8 cellular contexts compared by ENCODE assay signal in genomic region chr16:53775821-53776431, GRCh38.
DNase-seq lines count a peak whose midpoint lies in the region; TF ChIP-seq lines count a peak whose summit lies in the region.

No MANE protein-coding gene starts in this region.

- H3K27me3 ChIP-seq in mammary epithelial cell (ENCODE audit: insufficient read depth, low read length): no peaks in the 10 kb centered on the region

- no peaks in the 10 kb centered on the region for H3K36me3 ChIP-seq in mammary epithelial cell (ENCODE audit: insufficient read depth, low read length)

- WGBS in mammary epithelial cell (ENCODE audit: low coverage, missing lambda C conversion rate): 4% methylated on average over 6 of the region's 7 CpGs

- peak overlapping the region; percentile 31 for H3K9ac ChIP-seq in mammary epithelial cell (ENCODE audit: insufficient read depth, low read length)

- H3K27ac ChIP-seq in mammary epithelial cell (ENCODE audit: insufficient read depth, low read depth, low read length): peak overlapping the region; percentile 76

- BruUV-seq in mammary epithelial cell (replicated peaks; lab: Mats Ljungman, UMichigan): no TSS peak

- peaks cover 19% of the 10 kb centered on the region for H3K4me1 Mint-ChIP-seq in mesothelial cell of epicardium
- peaks cover 5% of the 10 kb centered on the region for H3K4me1 Mint-ChIP-seq in activated naive CD4-positive, alpha-beta T cell treated with anti-CD3 and anti-CD28 coated beads, Interleukin-2, amount 10 ng/mL, durations not matched to agents 7 days and 5 days

- H3K27me3 Mint-ChIP-seq in mesothelial cell of epicardium (ENCODE audit: low read depth): no peaks in the 10 kb centered on the region
- no peaks in the 10 kb centered on the region for H3K27me3 Mint-ChIP-seq in activated naive CD4-positive, alpha-beta T cell treated with anti-CD3 and anti-CD28 coated beads, Interleukin-2, amount 10 ng/mL, durations not matched to agents 7 days and 5 days

- no peak overlapping the region for H3K4me3 Mint-ChIP-seq in mesothelial cell of epicardium
- H3K4me3 Mint-ChIP-seq in activated naive CD4-positive, alpha-beta T cell treated with anti-CD3 and anti-CD28 coated beads, Interleukin-2, amount 10 ng/mL, durations not matched to agents 7 days and 5 days: no peak overlapping the region

- H3K4me2 ChIP-seq in mammary epithelial cell (ENCODE audit: insufficient read depth, low read depth, low read length): peak overlapping the region; percentile 78

- peak overlapping the region; percentile 10 for H3K27ac Mint-ChIP-seq in mesothelial cell of epicardium
- no peak overlapping the region for H3K27ac Mint-ChIP-seq in activated naive CD4-positive, alpha-beta T cell treated with anti-CD3 and anti-CD28 coated beads, Interleukin-2, amount 10 ng/mL, durations not matched to agents 7 days and 5 days

- no peaks in the 10 kb centered on the region for H4K20me1 ChIP-seq in mammary epithelial cell (ENCODE audit: insufficient read depth, low read length)

- no peaks in the 10 kb centered on the region for H3K9me3 ChIP-seq in mammary epithelial cell (replicated peaks; ENCODE audit: insufficient read depth, low read length)

- H3K4me3 ChIP-seq in mammary epithelial cell (replicated peaks in 1 of 3; ENCODE audit: insufficient read depth in 1 of 3, low read depth in 2 of 3, low read length in 3 of 3): no peak overlapping the region

- H3K4me1 ChIP-seq in mammary epithelial cell (ENCODE audit: insufficient read depth, low read length): peaks cover 63% of the 10 kb centered on the region

- peaks cover 4% of the 10 kb centered on the region for H3K36me3 Mint-ChIP-seq in mesothelial cell of epicardium
- H3K36me3 Mint-ChIP-seq in activated naive CD4-positive, alpha-beta T cell treated with anti-CD3 and anti-CD28 coated beads, Interleukin-2, amount 10 ng/mL, durations not matched to agents 7 days and 5 days: no peaks in the 10 kb centered on the region

- DNase-seq in AML-193 (lab: John Stamatoyannopoulos, UW) (peak; percentile 80 to 84), M059J (ENCODE audit: low read depth) (peak; percentile 93), mammary epithelial cell (peak; percentile 85), mesothelial cell of epicardium (ENCODE audit: low spot score in 2 of 2, unreplicated experiment in 2 of 2) (no peak), superior temporal gyrus (ENCODE audit: extremely low spot score) (no peak)
- no peak for DNase-seq in activated CD4-positive, alpha-beta T cell treated with anti-CD3 and anti-CD28 coated beads, Interleukin-2, amount 50 U/mL, for 1 hour
- DNase-seq in activated naive CD4-positive, alpha-beta T cell treated with anti-CD3 and anti-CD28 coated beads, Interleukin-2, amount 10 ng/mL, durations not matched to agents 7 days and 5 days: no peak
- no peak for DNase-seq in stimulated activated CD4-positive, alpha-beta T cell treated with anti-CD3 and anti-CD28 coated beads, Interleukin-4, amount 100 ng/mL, for 24 hours

- H3K79me2 ChIP-seq in mammary epithelial cell (ENCODE audit: insufficient read depth, low read length): peaks cover 79% of the 10 kb centered on the region

- H3K9me3 Mint-ChIP-seq in mesothelial cell of epicardium: peaks cover 4% of the 10 kb centered on the region
- no peaks in the 10 kb centered on the region for H3K9me3 Mint-ChIP-seq in activated naive CD4-positive, alpha-beta T cell treated with anti-CD3 and anti-CD28 coated beads, Interleukin-2, amount 10 ng/mL, durations not matched to agents 7 days and 5 days

- CTCF ChIA-PET in mammary epithelial cell (lab: Charles Lee; ENCODE audit: low non-redundant PET): interaction anchor here (0.6 to 2.0 kb wide), 4 partner anchors 13 to 116 kb away, joined by 3 to 7 read pairs (median 4); no protein-coding TSS in a partner anchor
- CTCF ChIA-PET in activated naive CD4-positive, alpha-beta T cell treated with anti-CD3 and anti-CD28 coated beads, Interleukin-2, amount 10 ng/mL, durations not matched to agents 7 days and 5 days (lab: Charles Lee): no interaction called here

- TF ChIP-seq CTCF in mammary epithelial cell (conservative IDR thresholded peaks at IDR 0.05 in 1 of 2, IDR thresholded peaks at IDR 0.05 in 1 of 2; ENCODE audit: extremely low read depth in 1 of 2, insufficient read depth in 1 of 2, low read depth in 1 of 2, low read length in 2 of 2) (no peak), mesothelial cell of epicardium (IDR thresholded peaks at IDR 0.05; ENCODE audit: unreplicated experiment) (no peak)

- intact Hi-C loops in mammary epithelial cell (cut with micrococcal nuclease): loop anchor here (1.0 to 10.0 kb wide), 2 partner anchors 63 to 1479 kb away; no protein-coding TSS in a partner anchor

- in situ Hi-C loops in mammary epithelial cell (cut with MboI; ENCODE audit: low sequenced_read_pairs in 2 of 2): no loop called here

- H2AFZ ChIP-seq in mammary epithelial cell (ENCODE audit: low read depth, low read length): no peak overlapping the region

- dilution Hi-C loops in mammary epithelial cell (cut with HindIII; ENCODE audit: low sequenced_read_pairs): loop anchor here (10.0 kb wide), 1 partner anchor 1159 kb away; the partner anchor contains the start of gene IRX5

Comparison
In these comparisons a context has a peak if more than half of its experiments do, and no peak if none do; other contexts are left out.
1. DNase-seq: peak in AML-193 (2 of 2), M059J (single experiment) and mammary epithelial cell (single experiment); none in mesothelial cell of epicardium (0 of 2), activated CD4-positive, alpha-beta T cell treated with anti-CD3 and anti-CD28 coated beads, Interleukin-2, amount 50 U/mL, for 1 hour (single experiment), activated naive CD4-positive, alpha-beta T cell treated with anti-CD3 and anti-CD28 coated beads, Interleukin-2, amount 10 ng/mL, durations not matched to agents 7 days and 5 days (single experiment), stimulated activated CD4-positive, alpha-beta T cell treated with anti-CD3 and anti-CD28 coated beads, Interleukin-4, amount 100 ng/mL, for 24 hours (single experiment) and superior temporal gyrus (single experiment).